ENCODE assay signal across 8 cellular contexts in genomic region chr10:8183241-8183704, GRCh38.
A peak's percentile ranks its signal among the peaks of the same experiment; 100 is the strongest.
DNase-seq lines count a peak whose midpoint lies in the region; ATAC-seq, FAIRE-seq and TF ChIP-seq lines count a peak whose summit lies in the region.

No MANE protein-coding gene starts in this region.

- H3K4me3 ChIP-seq in SK-N-MC (peak overlapping the region; percentile 58), cardiac fibroblast (replicated peaks in 1 of 2; ENCODE audit: low read depth in 2 of 2, low read length in 2 of 2) (no peak overlapping the region), tibial nerve (no peak overlapping the region)

- H3K9me3 ChIP-seq in SK-N-MC (ENCODE audit: low read depth, low read length): no peaks in the 10 kb centered on the region
- H3K9me3 ChIP-seq in tibial nerve: no peaks in the 10 kb centered on the region

- H3K36me3 ChIP-seq in SK-N-MC (ENCODE audit: insufficient read depth, low read length): no peaks in the 10 kb centered on the region
- H3K36me3 ChIP-seq in tibial nerve: no peaks in the 10 kb centered on the region

- no peak for TF ChIP-seq CTCF in cardiac fibroblast (IDR thresholded peaks at IDR 0.05; ENCODE audit: low read depth, low read length)
- TF ChIP-seq CTCF in tibial nerve (IDR thresholded peaks at IDR 0.05): no peak

- ATAC-seq in GM21576 (IDR thresholded peaks at IDR 0.05; ENCODE audit: unreplicated experiment): peak; percentile 66
- no peak for ATAC-seq in GM19035 (IDR thresholded peaks at IDR 0.05; ENCODE audit: unreplicated experiment)
- ATAC-seq in GM21515 (IDR thresholded peaks at IDR 0.05; ENCODE audit: unreplicated experiment): no peak

- FAIRE-seq in HTR-8/SVneo (lab: Jason Lieb, UNC): no peak

- WGBS in tibial nerve, 2 donors: 66 to 69% methylated on average over 5 of the region's 5 CpGs

- peak; percentile 56 for DNase-seq in CD1c-positive myeloid dendritic cell (ENCODE audit: extremely low spot score)
- no peak for DNase-seq in SK-N-MC (ENCODE audit: low read depth, low spot score)
- DNase-seq in cardiac fibroblast (ENCODE audit: low read depth in 2 of 2): peak; percentile 58 to 79
- no peak for DNase-seq in tibial nerve (ENCODE audit: low spot score in 2 of 2)
- no peak for DNase-seq in HTR-8/SVneo (ENCODE audit: insufficient read length, low spot score)

- no peaks in the 10 kb centered on the region for H3K4me1 ChIP-seq in tibial nerve

- peak overlapping the region; percentile 54 for H3K27ac ChIP-seq in SK-N-MC
- no peak overlapping the region for H3K27ac ChIP-seq in tibial nerve

- H3K27me3 ChIP-seq in tibial nerve: no peaks in the 10 kb centered on the region

- no peak overlapping the region for H3K9ac ChIP-seq in SK-N-MC (ENCODE audit: insufficient read length)

- no peak for TF ChIP-seq POLR2A in tibial nerve (IDR thresholded peaks at IDR 0.05)

- no peak for TF ChIP-seq EP300 in tibial nerve (IDR thresholded peaks at IDR 0.05)

Comparison
In these comparisons a context has a peak if more than half of its experiments do, and no peak if none do; other contexts are left out.
1. DNase-seq: peak in CD1c-positive myeloid dendritic cell (single experiment) and cardiac fibroblast (2 of 2); none in SK-N-MC (single experiment), tibial nerve (0 of 2) and HTR-8/SVneo (single experiment).